Comparison of ENCODE assay signal across 20 cellular contexts in genomic region chr15:62644874-62645755, GRCh38.
DNase-seq lines count a peak whose midpoint lies in the region; ATAC-seq lines count a peak whose summit lies in the region.
"Had no signal": no experiment of that assay in that cellular context is flagged by ENCODE, and none has a peak within 500 bp of the region (broad histone marks: within the 10 kb centered on the region; RNA-seq: fewer than 3 reads in every experiment).

No MANE protein-coding gene starts in this region.

- H2BK120ac ChIP-seq in mesenchymal stem cell (ENCODE audit: low read depth, low read length): no peak overlapping the region

- H3K9ac ChIP-seq in adipocyte (ENCODE audit: low read length): peak overlapping the region; percentile 61
- peak overlapping the region; percentile 5 for H3K9ac ChIP-seq in mesenchymal stem cell (ENCODE audit: low read length)
- peak overlapping the region in 1 of 3 donors; percentile 4 for H3K9ac ChIP-seq in skeletal muscle tissue (ENCODE audit: low read depth in 1 of 3, low read length in 3 of 3)

- ATAC-seq in GM19452 (IDR thresholded peaks at IDR 0.05; ENCODE audit: unreplicated experiment): no peak
- ATAC-seq in HG02798 (IDR thresholded peaks at IDR 0.05; ENCODE audit: poor library complexity, unreplicated experiment): no peak
- ATAC-seq: mucosa of descending colon, upper lobe of right lung had no signal

- no peaks in the 10 kb centered on the region for H3K27me3 ChIP-seq in adipocyte (replicated peaks; ENCODE audit: control insufficient read depth, insufficient read depth, low read length)
- H3K27me3 ChIP-seq in mesenchymal stem cell (ENCODE audit: control insufficient read depth in 1 of 2, insufficient read depth in 1 of 2, low read length in 2 of 2): no peaks in the 10 kb centered on the region
- H3K27me3 ChIP-seq in skeletal muscle tissue (ENCODE audit: control insufficient read depth in 3 of 3, insufficient read depth in 3 of 3, low read length in 3 of 3): no peaks in the 10 kb centered on the region
- H3K27me3 ChIP-seq: upper lobe of right lung had no signal

- H3K9me3 ChIP-seq in adipocyte (ENCODE audit: control insufficient read depth, low read length) (no peaks in the 10 kb centered on the region), mesenchymal stem cell (ENCODE audit: control insufficient read depth, low read length) (no peaks in the 10 kb centered on the region), skeletal muscle tissue (ENCODE audit: control insufficient read depth in 3 of 3, low read length in 3 of 3) (no peaks in the 10 kb centered on the region)
- H3K9me3 ChIP-seq: mucosa of descending colon, upper lobe of right lung had no signal

- no peak overlapping the region for H2AFZ ChIP-seq in mesenchymal stem cell (ENCODE audit: low read depth, low read length)

- H4K8ac ChIP-seq in mesenchymal stem cell (ENCODE audit: low read length): no peak overlapping the region

- peak overlapping the region; percentile 13 for H2AK5ac ChIP-seq in mesenchymal stem cell (ENCODE audit: low read length, severe bottlenecking)

- H2BK5ac ChIP-seq in mesenchymal stem cell (ENCODE audit: low read depth, low read length, poor library complexity, severe bottlenecking): no peak overlapping the region

- no peak overlapping the region for H3K18ac ChIP-seq in mesenchymal stem cell (ENCODE audit: low read depth in 1 of 2, low read length in 2 of 2)

- no peak overlapping the region for H2BK12ac ChIP-seq in mesenchymal stem cell (ENCODE audit: low read length in 2 of 2)

- peak overlapping the region; percentile 35 for H4K91ac ChIP-seq in mesenchymal stem cell (ENCODE audit: low read length)

- peaks cover 15% of the 10 kb centered on the region for H3K79me1 ChIP-seq in mesenchymal stem cell (replicated peaks; ENCODE audit: low read length, poor library complexity, severe bottlenecking)

- no peak overlapping the region for H2BK15ac ChIP-seq in mesenchymal stem cell (ENCODE audit: low read depth, poor library complexity, severe bottlenecking)

- H3K36me3 ChIP-seq in adipocyte (ENCODE audit: control insufficient read depth, insufficient read depth, low read length, severe bottlenecking): peaks cover 3% of the 10 kb centered on the region
- peaks cover 5 to 6% of the 10 kb centered on the region in 2 experiments for H3K36me3 ChIP-seq in mesenchymal stem cell (ENCODE audit: control insufficient read depth in 1 of 2, insufficient read depth in 2 of 2, low read depth in 1 of 2, low read length in 2 of 2)
- peaks cover 0 to 6% (median 3%) of the 10 kb centered on the region in 3 donors for H3K36me3 ChIP-seq in skeletal muscle tissue (ENCODE audit: control insufficient read depth in 3 of 3, insufficient read depth in 3 of 3, low read length in 3 of 3)
- H3K36me3 ChIP-seq: upper lobe of right lung had no signal

- no peak overlapping the region for H3K4ac ChIP-seq in mesenchymal stem cell (ENCODE audit: low read depth in 1 of 2, low read length in 2 of 2)

- H3K23ac ChIP-seq in mesenchymal stem cell (ENCODE audit: low read length in 2 of 2): no peak overlapping the region

- H3K4me3 ChIP-seq in adipocyte (ENCODE audit: low read length) (no peak overlapping the region), mesenchymal stem cell (ENCODE audit: insufficient read depth in 1 of 2, low read depth in 1 of 2, low read length in 2 of 2) (no peak overlapping the region), skeletal muscle tissue (ENCODE audit: low read length in 3 of 3) (no peak overlapping the region)
- H3K4me3 ChIP-seq: mucosa of descending colon, upper lobe of right lung had no signal

- no peak overlapping the region for H3K14ac ChIP-seq in mesenchymal stem cell (ENCODE audit: low read length in 2 of 2)

- 86% methylated on average over 14 of the region's 15 CpGs for WGBS in mesenchymal stem cell

- H3K4me1 ChIP-seq in adipocyte (ENCODE audit: control insufficient read depth, insufficient read depth, low read length) (peaks cover 42% of the 10 kb centered on the region), mesenchymal stem cell (ENCODE audit: control insufficient read depth, insufficient read depth, low read depth, low read length) (peaks cover 6% of the 10 kb centered on the region), skeletal muscle tissue (ENCODE audit: control insufficient read depth in 3 of 3, insufficient read depth in 3 of 3, low read length in 3 of 3) (peaks cover 23 to 47% (median 31%) of the 10 kb centered on the region in 3 donors)
- H3K4me1 ChIP-seq: upper lobe of right lung had no signal

- no peak overlapping the region for H3K27ac ChIP-seq in mesenchymal stem cell (ENCODE audit: low read length, poor library complexity, severe bottlenecking)
- H3K27ac ChIP-seq in skeletal muscle tissue (ENCODE audit: low read depth, low read length): peak overlapping the region; percentile 43
- H3K27ac ChIP-seq: upper lobe of right lung had no signal

- DNase-seq in NCI-H82 (lab: John Stamatoyannopoulos, UW): peak; percentile 77
- no peak for DNase-seq in NCI-H82 treated with DMSO at 0.1 percent for 48 hours (lab: John Stamatoyannopoulos, UW; ENCODE audit: unreplicated experiment)
- no peak for DNase-seq in adipocyte (ENCODE audit: low read depth)
- DNase-seq in mesenchymal stem cell: no peak
- no peak for DNase-seq in GM19240 (ENCODE audit: insufficient read length, low spot score)
- DNase-seq: activated CD4-positive, alpha-beta T cell treated with anti-CD3 and anti-CD28 coated beads for 1 hour; activated effector memory CD4-positive, alpha-beta T cell treated with Interleukin-2 at 50 U/mL for 16 hours; CD4-positive, alpha-beta T cell; cortex of kidney; DMS79 treated with DMSO at 0.1 percent for 48 hours; kidney; mucosa of descending colon; NCI-H1048; posterior cingulate gyrus; stimulated activated CD4-positive, alpha-beta T cell treated with anti-CD3 and anti-CD28 coated beads, Interleukin-12 subunit alpha, Interleukin-12 subunit beta, amount 100 ng/mL, for 4 hours; stimulated activated naive CD4-positive, alpha-beta T cell treated with Interleukin-2 at 50 U/mL for 16 hours; upper lobe of right lung had no signal

- H3K4me2 ChIP-seq in mesenchymal stem cell (ENCODE audit: low read length, poor library complexity, severe bottlenecking): no peak overlapping the region
